In the genomic region with DNA sequence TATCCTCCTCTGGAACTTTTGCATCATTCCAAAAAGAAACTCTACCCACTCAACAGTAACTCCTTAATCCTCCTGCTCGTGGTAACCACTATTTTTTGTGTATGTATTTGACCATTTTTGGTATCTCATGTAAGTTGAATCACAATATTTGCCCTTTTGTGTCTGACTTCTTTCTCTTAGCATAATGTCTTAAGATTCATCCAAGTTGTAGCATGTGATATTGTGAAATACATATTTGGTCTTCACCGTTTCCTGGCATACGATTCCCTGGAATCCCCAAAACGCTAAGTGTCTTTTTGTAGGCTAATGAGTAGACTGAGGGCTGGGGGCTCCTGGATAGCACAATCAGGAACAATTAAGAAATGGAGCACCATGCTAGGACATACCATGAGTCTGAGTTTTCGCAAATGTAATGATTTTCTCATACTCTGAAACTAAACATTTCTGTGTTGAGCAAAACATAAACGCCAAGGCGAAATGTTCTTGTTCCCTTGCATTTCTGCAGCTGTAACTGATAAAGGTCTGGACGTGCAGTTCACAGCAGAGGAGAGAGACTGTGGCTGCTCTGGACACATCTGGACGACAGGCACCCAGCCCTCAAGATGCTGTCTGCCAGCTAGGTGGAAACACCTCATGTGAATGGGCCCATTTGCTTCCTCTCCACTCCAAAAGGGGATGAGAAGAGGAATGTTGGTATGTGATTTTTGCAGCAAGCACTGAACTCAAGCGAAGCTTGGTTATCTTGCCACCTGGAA, we compare ENCODE assay signal across 11 cellular contexts. TPM values are rescaled to one million over a fixed set of nuclear protein-coding genes. Genes with fewer than 3 reads are reported as not detected.
DNase-seq lines count a peak whose midpoint lies in the region; ATAC-seq, FAIRE-seq and TF ChIP-seq lines count a peak whose summit lies in the region.
"Had no signal": no experiment of that assay in that cellular context is flagged by ENCODE, and none has a peak within 500 bp of the region (broad histone marks: within the 10 kb centered on the region; RNA-seq: fewer than 3 reads in every experiment).

No MANE protein-coding gene starts in this region.

- peaks cover 3% of the 10 kb centered on the region for H3K9me1 ChIP-seq in K562 (ENCODE audit: control insufficient read depth, insufficient read depth, low read length)

- H3K36me3 ChIP-seq in ACC112 (ENCODE audit: insufficient read depth, low read length) = no peaks in the 10 kb centered on the region
- H3K36me3 ChIP-seq in K562 (ENCODE audit: control insufficient read depth, insufficient read depth, low read length) = peaks cover 35% of the 10 kb centered on the region; the same call in 2 of the 3 replicates
- H3K36me3 ChIP-seq in MG63 = peaks cover 48% of the 10 kb centered on the region

- H3K27me3 ChIP-seq in ACC112 (ENCODE audit: insufficient read depth, low read length) (no peaks in the 10 kb centered on the region), K562 (ENCODE audit: control insufficient read depth in 2 of 2, insufficient read depth in 2 of 2, low read length in 2 of 2) (no peaks in the 10 kb centered on the region), MG63 (no peaks in the 10 kb centered on the region)

- CTCF ChIA-PET in K562 (lab: Yijun Ruan, JAX; ENCODE audit: low intra/inter-chr PET ratio) = no interaction called here

- H3K9me3 Mint-ChIP-seq in IgD-negative memory B cell (no peaks in the 10 kb centered on the region), mesothelial cell of epicardium (no peaks in the 10 kb centered on the region)

- peak overlapping the region; percentile 40 to 88 (median 51) for H3K27ac Mint-ChIP-seq in IgD-negative memory B cell
- peak overlapping the region; percentile 74 for H3K27ac Mint-ChIP-seq in mesothelial cell of epicardium

- H3K36me3 Mint-ChIP-seq in IgD-negative memory B cell (peaks cover 4% of the 10 kb centered on the region), mesothelial cell of epicardium (peaks cover 2% of the 10 kb centered on the region)

- TF ChIP-seq RAD21 in K562 (CRISPR knock-in tag; conservative IDR thresholded peaks at IDR 0.05 in 1 of 2, IDR thresholded peaks at IDR 0.05 in 1 of 2) = no peak

- no peak overlapping the region for H2AFZ ChIP-seq in ACC112 (ENCODE audit: low read length, unreplicated experiment)
- H2AFZ ChIP-seq in K562 (ENCODE audit: low read depth, low read length) = no peak overlapping the region

- in situ Hi-C loops in K562 (cut with MboI) = no loop called here

- peak; percentile 31; the same call in 1 of the 3 replicates for ATAC-seq in K562

- DNase-seq in K562 (ENCODE audit: extremely low read depth in 1 of 4, low spot score in 3 of 4) = no peak
- DNase-seq in mesothelial cell of epicardium (ENCODE audit: low spot score in 2 of 2, unreplicated experiment in 2 of 2) = no peak
- DNase-seq in NCI-H446 treated with DMSO at 0.1 percent for 48 hours (lab: John Stamatoyannopoulos, UW) = no peak
- no peak for DNase-seq in MG63
- no peak for DNase-seq in NCI-H2107 (lab: John Stamatoyannopoulos, UW)
- no peak for DNase-seq in GM12892 (ENCODE audit: insufficient read length)
- DNase-seq: aorta, NCI-H146, SHP77 had no signal

- H3K4me2 ChIP-seq in K562 (ENCODE audit: insufficient read depth, low read length) = no peak overlapping the region; the same call in 1 of the 2 replicates

- H3K4me1 ChIP-seq in ACC112 (ENCODE audit: control insufficient read depth, insufficient read depth, low read length, unreplicated experiment) = peaks cover 60% of the 10 kb centered on the region
- peaks cover 7 to 55% of the 10 kb centered on the region in 2 experiments; a peak in 4 of 5 replicates for H3K4me1 ChIP-seq in K562 (replicated peaks in 1 of 2; ENCODE audit: control insufficient read depth in 2 of 2, insufficient read depth in 2 of 2, low read length in 2 of 2)

- H4K20me1 ChIP-seq in K562 (replicated peaks; ENCODE audit: control insufficient read depth, insufficient read depth, low read length) = peaks cover 84% of the 10 kb centered on the region

- FAIRE-seq in K562 (lab: Jason Lieb, UNC) = peak; percentile 19
- FAIRE-seq in GM12892 (lab: Jason Lieb, UNC) = no peak

- no peaks in the 10 kb centered on the region for H3K27me3 Mint-ChIP-seq in IgD-negative memory B cell
- no peaks in the 10 kb centered on the region for H3K27me3 Mint-ChIP-seq in mesothelial cell of epicardium (ENCODE audit: low read depth)

- BruUV-seq in K562 (replicated peaks; lab: Mats Ljungman, UMichigan) = no TSS peak

- H3K4me3 ChIP-seq in ACC112 (ENCODE audit: low read depth, low read length) (0 out of 2 replicates have a peak overlapping the region, but pooled peaks have one; percentile 21), K562 (no peak overlapping the region), MG63 (no peak overlapping the region)

- H3K4me1 Mint-ChIP-seq in IgD-negative memory B cell (peaks cover 75 to 82% (median 75%) of the 10 kb centered on the region in 3 donors), mesothelial cell of epicardium (peaks cover 74% of the 10 kb centered on the region)

- POLR2A ChIA-PET in K562 (lab: Yijun Ruan, JAX) = interaction anchor here (0.6 to 6.8 kb wide), 9 partner anchors 9 to 117 kb away, joined by 3 to 34 read pairs (median 4); no protein-coding TSS in a partner anchor

- H3K9ac ChIP-seq in K562 (ENCODE audit: insufficient read depth in 1 of 2, low read depth in 2 of 2, low read length in 2 of 2) = no peak overlapping the region

- TF ChIP-seq POLR2A in K562 (conservative IDR thresholded peaks at IDR 0.05) (no peak), GM12892 (IDR thresholded peaks at IDR 0.05; ENCODE audit: low read depth, low read length) (no peak)

- no peak for TF ChIP-seq EP300 in K562 (IDR thresholded peaks at IDR 0.05; ENCODE audit: low read length)

- H3K4me3 Mint-ChIP-seq in IgD-negative memory B cell = peak overlapping the region in 2 of 4 donors; percentile 60 to 92
- H3K4me3 Mint-ChIP-seq in mesothelial cell of epicardium = no peak overlapping the region

- TF ChIP-seq CTCF in K562 (IDR thresholded peaks at IDR 0.05 in 2 of 3, conservative IDR thresholded peaks at IDR 0.05 in 1 of 3; ENCODE audit: insufficient read depth in 2 of 3, low read depth in 1 of 3, low read length in 3 of 3) = no peak
- no peak for TF ChIP-seq CTCF in mesothelial cell of epicardium (IDR thresholded peaks at IDR 0.05; ENCODE audit: unreplicated experiment)

- peak overlapping the region; percentile 21; the same call in 1 of the 2 replicates for H3K27ac ChIP-seq in ACC112 (ENCODE audit: low read depth, low read length)
- no peak overlapping the region; the same call in 2 of the 3 replicates for H3K27ac ChIP-seq in K562 (ENCODE audit: extremely low read depth, low read depth, low read length)

- H3K79me2 ChIP-seq in ACC112 (ENCODE audit: control insufficient read depth, insufficient read depth, low read length, unreplicated experiment) (peaks cover 92% of the 10 kb centered on the region), K562 (ENCODE audit: control insufficient read depth, insufficient read depth, low read length) (peaks cover 98% of the 10 kb centered on the region)

- H3K9me3 ChIP-seq in K562 (replicated peaks; ENCODE audit: control insufficient read depth, insufficient read depth, low read depth, low read length) (no peaks in the 10 kb centered on the region), MG63 (no peaks in the 10 kb centered on the region)

- 51% methylated on average over 10 of the region's 10 CpGs for whole genome bisulfite sequencing in K562 (ENCODE audit: insufficient coverage, low coverage, missing lambda C conversion rate)

- intact Hi-C loops in K562 (cut with micrococcal nuclease) = no loop called here

TF ChIP-seq in K562, 482 proteins besides CTCF, POLR2A, EP300 and RAD21:
- TF ChIP-seq HMG20A (CRISPR knock-in tag; conservative IDR thresholded peaks at IDR 0.05) (no peak), CBFA2T2 (conservative IDR thresholded peaks at IDR 0.05) (0 out of 2 replicates have a peak, but pooled peaks have one; percentile 1), CEBPG (CRISPR knock-in tag; IDR thresholded peaks at IDR 0.05) (no peak), CEBPG (tag; conservative IDR thresholded peaks at IDR 0.05 in 1 of 2, IDR thresholded peaks at IDR 0.05 in 1 of 2) (0 out of 4 replicates have a peak, but pooled peaks of 1 of the 2 experiments have one; percentile 18), CEBPB (tag; IDR thresholded peaks at IDR 0.05) (peak; percentile 73), SMAD4 (CRISPR knock-in tag; conservative IDR thresholded peaks at IDR 0.05) (0 out of 2 replicates have a peak, but pooled peaks have one; percentile 21)
TF ChIP-seq in K562: peak in this region for 4.

RNA-seq across cellular contexts. Expression of a gene that starts 38.4 kb away (rescaled TPM):
- polyA plus RNA-seq in IgD-negative memory B cell (20.5 TPM), K562 (2011; rRNA removed) (8.9 and 11.0 TPM in 2 replicates), K562 (2014; fragmentation: Illumina TruSeq; extraction: Trizol) (35.3 and 43.4 TPM in 2 replicates), K562 (2014; fragmentation: Nextera tagmentation; extraction: Ambion mirVana) (1 to 10 TPM; 1.8 to 5.4 TPM), K562 (2014; rRNA removed) (23.3 and 24.3 TPM in 2 replicates)
- 157 and 305 TPM in 2 replicates for total RNA-seq in K562 (2011; cell fraction: chromatin; rRNA removed; ENCODE audit: low replicate concordance)
- 129 and 134 TPM in 2 replicates for total RNA-seq in K562 (2011; cell fraction: nucleolus; rRNA removed)
- 133 and 164 TPM in 2 replicates for total RNA-seq in K562 (2011; cell fraction: nucleoplasm; rRNA removed)
- total RNA-seq in K562 (2014; rRNA removed) (15.6 and 24.0 TPM in 2 replicates), K562 (2014; rRNA removed; fragmentation: Illumina TruSeq; extraction: Trizol) (11.3 and 13.0 TPM in 2 replicates), K562 (2015; rRNA removed; fragmentation: Illumina TruSeq; extraction: Trizol) (16.1 and 18.2 TPM in 2 replicates), K562 (2021) (93.7 and 105 TPM in 2 replicates), mesothelial cell of epicardium (148 to 153 TPM (median 152 TPM) in 3 replicates)
- polyA plus RNA-seq in K562 (2011; cell fraction: cytosol; rRNA removed) = 5.8 and 8.4 TPM in 2 replicates
- 36.9 and 48.9 TPM in 2 replicates for polyA plus RNA-seq in K562 (2011; cell fraction: nucleus; rRNA removed)
- 61.3 and 74.1 TPM in 2 replicates for polyA plus RNA-seq in K562 (2012)
- polyA minus RNA-seq in K562 (2011; rRNA and poly(A)+ RNA removed) = 14.6 and 17.9 TPM in 2 replicates
- 36.5 and 50.1 TPM in 2 replicates for polyA minus RNA-seq in K562 (2011; cell fraction: cytosol; rRNA and poly(A)+ RNA removed)
- polyA minus RNA-seq in K562 (2011; cell fraction: nucleus; rRNA and poly(A)+ RNA removed) = 35.0 and 50.0 TPM in 2 replicates
- 9.3 and 16.0 TPM in 2 replicates for total RNA-seq in MG63 (2014; rRNA removed; shearing (Covaris generic); ENCODE audit: low replicate concordance)
- polyA plus RNA-seq in GM12892 (2012; ENCODE audit: missing spikeins) = 20.4 TPM
